Comparison of ENCODE assay signal across 1 cellular context in the genomic region with DNA sequence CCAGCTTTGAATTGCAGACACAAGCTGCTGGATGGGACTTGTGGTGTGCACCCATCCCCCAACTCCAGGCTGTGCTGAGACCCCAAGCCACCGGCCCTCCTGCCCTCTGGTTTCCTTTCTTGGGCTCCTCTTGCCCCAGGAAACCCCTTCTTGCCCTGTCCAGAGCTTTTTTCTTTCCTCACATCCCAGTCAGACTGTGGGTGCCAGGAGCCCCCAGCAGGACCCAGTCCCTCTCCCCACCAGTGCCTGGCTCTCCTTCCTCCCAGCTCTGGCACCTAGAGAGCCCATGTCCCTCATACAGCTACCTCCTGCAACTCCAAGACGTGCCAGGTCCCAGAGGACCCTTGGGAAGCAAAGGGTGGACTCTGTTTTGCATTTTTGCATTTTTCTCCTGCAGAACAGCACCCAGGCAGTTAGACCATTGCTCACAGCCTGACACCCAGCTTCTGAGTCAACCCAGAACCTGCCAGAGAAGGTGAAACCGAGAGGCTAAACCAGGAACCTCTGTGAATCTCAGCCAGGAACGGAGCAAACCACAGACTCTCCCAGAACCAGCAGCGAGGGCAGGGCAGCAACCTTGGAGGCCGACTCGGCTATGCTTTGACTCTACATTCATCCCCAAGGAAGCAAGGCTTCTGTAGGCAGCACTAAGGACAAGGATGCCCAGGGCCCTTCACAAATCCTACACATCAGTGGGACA.
TF ChIP-seq lines count a peak whose summit lies in the region.

No MANE protein-coding gene starts in this region.

TF ChIP-seq in GM23338, 12 proteins besides CTCF, POLR2A, EP300 and RAD21:
- TF ChIP-seq, protein P1, sequence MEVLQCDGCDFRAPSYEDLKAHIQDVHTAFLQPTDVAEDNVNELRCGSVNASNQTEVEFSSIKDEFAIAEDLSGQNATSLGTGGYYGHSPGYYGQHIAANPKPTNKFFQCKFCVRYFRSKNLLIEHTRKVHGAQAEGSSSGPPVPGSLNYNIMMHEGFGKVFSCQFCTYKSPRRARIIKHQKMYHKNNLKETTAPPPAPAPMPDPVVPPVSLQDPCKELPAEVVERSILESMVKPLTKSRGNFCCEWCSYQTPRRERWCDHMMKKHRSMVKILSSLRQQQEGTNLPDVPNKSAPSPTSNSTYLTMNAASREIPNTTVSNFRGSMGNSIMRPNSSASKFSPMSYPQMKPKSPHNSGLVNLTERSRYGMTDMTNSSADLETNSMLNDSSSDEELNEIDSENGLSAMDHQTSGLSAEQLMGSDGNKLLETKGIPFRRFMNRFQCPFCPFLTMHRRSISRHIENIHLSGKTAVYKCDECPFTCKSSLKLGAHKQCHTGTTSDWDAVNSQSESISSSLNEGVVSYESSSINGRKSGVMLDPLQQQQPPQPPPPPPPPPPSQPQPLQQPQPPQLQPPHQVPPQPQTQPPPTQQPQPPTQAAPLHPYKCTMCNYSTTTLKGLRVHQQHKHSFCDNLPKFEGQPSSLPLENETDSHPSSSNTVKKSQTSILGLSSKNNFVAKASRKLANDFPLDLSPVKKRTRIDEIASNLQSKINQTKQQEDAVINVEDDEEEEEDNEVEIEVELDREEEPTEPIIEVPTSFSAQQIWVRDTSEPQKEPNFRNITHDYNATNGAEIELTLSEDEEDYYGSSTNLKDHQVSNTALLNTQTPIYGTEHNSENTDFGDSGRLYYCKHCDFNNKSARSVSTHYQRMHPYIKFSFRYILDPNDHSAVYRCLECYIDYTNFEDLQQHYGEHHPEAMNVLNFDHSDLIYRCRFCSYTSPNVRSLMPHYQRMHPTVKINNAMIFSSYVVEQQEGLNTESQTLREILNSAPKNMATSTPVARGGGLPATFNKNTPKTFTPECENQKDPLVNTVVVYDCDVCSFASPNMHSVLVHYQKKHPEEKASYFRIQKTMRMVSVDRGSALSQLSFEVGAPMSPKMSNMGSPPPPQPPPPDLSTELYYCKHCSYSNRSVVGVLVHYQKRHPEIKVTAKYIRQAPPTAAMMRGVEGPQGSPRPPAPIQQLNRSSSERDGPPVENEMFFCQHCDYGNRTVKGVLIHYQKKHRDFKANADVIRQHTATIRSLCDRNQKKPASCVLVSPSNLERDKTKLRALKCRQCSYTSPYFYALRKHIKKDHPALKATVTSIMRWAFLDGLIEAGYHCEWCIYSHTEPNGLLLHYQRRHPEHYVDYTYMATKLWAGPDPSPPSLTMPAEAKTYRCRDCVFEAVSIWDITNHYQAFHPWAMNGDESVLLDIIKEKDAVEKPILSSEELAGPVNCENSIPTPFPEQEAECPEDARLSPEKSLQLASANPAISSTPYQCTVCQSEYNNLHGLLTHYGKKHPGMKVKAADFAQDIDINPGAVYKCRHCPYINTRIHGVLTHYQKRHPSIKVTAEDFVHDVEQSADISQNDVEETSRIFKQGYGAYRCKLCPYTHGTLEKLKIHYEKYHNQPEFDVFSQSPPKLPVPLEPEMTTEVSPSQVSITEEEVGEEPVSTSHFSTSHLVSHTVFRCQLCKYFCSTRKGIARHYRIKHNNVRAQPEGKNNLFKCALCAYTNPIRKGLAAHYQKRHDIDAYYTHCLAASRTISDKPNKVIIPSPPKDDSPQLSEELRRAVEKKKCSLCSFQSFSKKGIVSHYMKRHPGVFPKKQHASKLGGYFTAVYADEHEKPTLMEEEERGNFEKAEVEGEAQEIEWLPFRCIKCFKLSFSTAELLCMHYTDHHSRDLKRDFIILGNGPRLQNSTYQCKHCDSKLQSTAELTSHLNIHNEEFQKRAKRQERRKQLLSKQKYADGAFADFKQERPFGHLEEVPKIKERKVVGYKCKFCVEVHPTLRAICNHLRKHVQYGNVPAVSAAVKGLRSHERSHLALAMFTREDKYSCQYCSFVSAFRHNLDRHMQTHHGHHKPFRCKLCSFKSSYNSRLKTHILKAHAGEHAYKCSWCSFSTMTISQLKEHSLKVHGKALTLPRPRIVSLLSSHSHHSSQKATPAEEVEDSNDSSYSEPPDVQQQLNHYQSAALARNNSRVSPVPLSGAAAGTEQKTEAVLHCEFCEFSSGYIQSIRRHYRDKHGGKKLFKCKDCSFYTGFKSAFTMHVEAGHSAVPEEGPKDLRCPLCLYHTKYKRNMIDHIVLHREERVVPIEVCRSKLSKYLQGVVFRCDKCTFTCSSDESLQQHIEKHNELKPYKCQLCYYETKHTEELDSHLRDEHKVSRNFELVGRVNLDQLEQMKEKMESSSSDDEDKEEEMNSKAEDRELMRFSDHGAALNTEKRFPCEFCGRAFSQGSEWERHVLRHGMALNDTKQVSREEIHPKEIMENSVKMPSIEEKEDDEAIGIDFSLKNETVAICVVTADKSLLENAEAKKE (CRISPR knock-in tag; IDR thresholded peaks at IDR 0.05), result no peak
- no peak for TF ChIP-seq EZH2 (IDR thresholded peaks at IDR 0.05; ENCODE audit: low read depth, unreplicated experiment)
- no peak for TF ChIP-seq NANOG (IDR thresholded peaks at IDR 0.05; ENCODE audit: borderline replicate concordance)
- TF ChIP-seq ZNF114 (CRISPR knock-in tag; IDR thresholded peaks at IDR 0.05), result no peak
- TF ChIP-seq ZNF331 (CRISPR knock-in tag; IDR thresholded peaks at IDR 0.05; ENCODE audit: low read depth), result no peak
- TF ChIP-seq, protein P2, sequence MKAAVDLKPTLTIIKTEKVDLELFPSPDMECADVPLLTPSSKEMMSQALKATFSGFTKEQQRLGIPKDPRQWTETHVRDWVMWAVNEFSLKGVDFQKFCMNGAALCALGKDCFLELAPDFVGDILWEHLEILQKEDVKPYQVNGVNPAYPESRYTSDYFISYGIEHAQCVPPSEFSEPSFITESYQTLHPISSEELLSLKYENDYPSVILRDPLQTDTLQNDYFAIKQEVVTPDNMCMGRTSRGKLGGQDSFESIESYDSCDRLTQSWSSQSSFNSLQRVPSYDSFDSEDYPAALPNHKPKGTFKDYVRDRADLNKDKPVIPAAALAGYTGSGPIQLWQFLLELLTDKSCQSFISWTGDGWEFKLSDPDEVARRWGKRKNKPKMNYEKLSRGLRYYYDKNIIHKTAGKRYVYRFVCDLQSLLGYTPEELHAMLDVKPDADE (IDR thresholded peaks at IDR 0.05), result no peak
